ENCODE assay signal across 8 cellular contexts in genomic region chr3:197516517-197516889, GRCh38. TPM values are rescaled to one million over a fixed set of nuclear protein-coding genes. Genes with fewer than 3 reads are reported as not detected.
DNase-seq lines count a peak whose midpoint lies in the region; ATAC-seq lines count a peak whose summit lies in the region.

No MANE protein-coding gene starts in this region.

- DNase-seq in activated CD4-positive, alpha-beta T cell treated with anti-CD3 and anti-CD28 coated beads for 36 hours, result peak; percentile 75
- no peak for DNase-seq in activated CD4-positive, alpha-beta T cell treated with anti-CD3 and anti-CD28 coated beads for 1 hour
- DNase-seq in activated CD4-positive, alpha-beta memory T cell treated with anti-CD3 and anti-CD28 coated beads for 36 hours, result peak; percentile 66
- DNase-seq in immature natural killer cell (no peak), NCI-H510A treated with DMSO at 0.1 percent for 48 hours (lab: John Stamatoyannopoulos, UW) (no peak)
- peak; percentile 34 for DNase-seq in stimulated activated naive B cell treated with anti-CD40 and anti-IgM and Interleukin-4, amounts not matched to agents 10 μg/mL and 1 μg/mL and 100 μg/mL, for 72 hours

- peaks cover 14% of the 10 kb centered on the region for H3K4me1 Mint-ChIP-seq in activated CD4-positive, alpha-beta T cell treated with anti-CD3 and anti-CD28 coated beads for 36 hours
- peaks cover 12% of the 10 kb centered on the region for H3K4me1 Mint-ChIP-seq in activated CD4-positive, alpha-beta memory T cell treated with anti-CD3 and anti-CD28 coated beads for 36 hours (ENCODE audit: low read depth)
- peaks cover 21 to 22% of the 10 kb centered on the region in 2 donors for H3K4me1 Mint-ChIP-seq in immature natural killer cell
- peaks cover 23 to 27% of the 10 kb centered on the region in 2 donors for H3K4me1 Mint-ChIP-seq in stimulated activated naive B cell treated with anti-CD40 and anti-IgM and Interleukin-4, amounts not matched to agents 10 μg/mL and 1 μg/mL and 100 μg/mL, for 72 hours

- POLR2A ChIA-PET in activated CD4-positive, alpha-beta T cell treated with anti-CD3 and anti-CD28 coated beads for 36 hours (lab: Charles Lee), result interaction anchor here (0.6 to 0.9 kb wide), 2 partner anchors 484 to 1254 kb away, joined by 3 read pairs; no protein-coding TSS in a partner anchor
- POLR2A ChIA-PET in activated CD4-positive, alpha-beta memory T cell treated with anti-CD3 and anti-CD28 coated beads for 36 hours (lab: Charles Lee), result no interaction called here

- H3K9me3 Mint-ChIP-seq in activated CD4-positive, alpha-beta T cell treated with anti-CD3 and anti-CD28 coated beads for 36 hours (ENCODE audit: low read depth), result no peaks in the 10 kb centered on the region
- no peaks in the 10 kb centered on the region for H3K9me3 Mint-ChIP-seq in activated CD4-positive, alpha-beta memory T cell treated with anti-CD3 and anti-CD28 coated beads for 36 hours
- H3K9me3 Mint-ChIP-seq in immature natural killer cell, result peaks cover 0 to 5% (median 0%) of the 10 kb centered on the region in 6 donors
- H3K9me3 Mint-ChIP-seq in stimulated activated naive B cell treated with anti-CD40 and anti-IgM and Interleukin-4, amounts not matched to agents 10 μg/mL and 1 μg/mL and 100 μg/mL, for 72 hours, result peaks cover 0 to 4% of the 10 kb centered on the region in 2 donors

- intact Hi-C loops in activated CD4-positive, alpha-beta T cell treated with anti-CD3 and anti-CD28 coated beads for 36 hours (cut with DNase I, micrococcal nuclease), result no loop called here
- intact Hi-C loops in activated CD4-positive, alpha-beta memory T cell treated with anti-CD3 and anti-CD28 coated beads for 36 hours (cut with micrococcal nuclease), result no loop called here

- ATAC-seq in activated CD4-positive, alpha-beta T cell treated with anti-CD3 and anti-CD28 coated beads for 36 hours, result peak; percentile 69
- peak; percentile 73 to 81 for ATAC-seq in stimulated activated naive B cell treated with anti-CD40 and anti-IgM and Interleukin-4, amounts not matched to agents 10 μg/mL and 1 μg/mL and 100 μg/mL, for 72 hours (replicated peaks)
- ATAC-seq in HG02885 (IDR thresholded peaks at IDR 0.05; ENCODE audit: poor library complexity, unreplicated experiment) (no peak), GM21515 (IDR thresholded peaks at IDR 0.05; ENCODE audit: unreplicated experiment) (no peak)

- peak overlapping the region; percentile 87 for H3K27ac Mint-ChIP-seq in activated CD4-positive, alpha-beta T cell treated with anti-CD3 and anti-CD28 coated beads for 36 hours
- peak overlapping the region; percentile 85 for H3K27ac Mint-ChIP-seq in activated CD4-positive, alpha-beta memory T cell treated with anti-CD3 and anti-CD28 coated beads for 36 hours
- H3K27ac Mint-ChIP-seq in immature natural killer cell, result peak overlapping the region; percentile 83 to 97 (median 94)
- H3K27ac Mint-ChIP-seq in stimulated activated naive B cell treated with anti-CD40 and anti-IgM and Interleukin-4, amounts not matched to agents 10 μg/mL and 1 μg/mL and 100 μg/mL, for 72 hours, result peak overlapping the region; percentile 94

- H3K36me3 Mint-ChIP-seq in activated CD4-positive, alpha-beta T cell treated with anti-CD3 and anti-CD28 coated beads for 36 hours (ENCODE audit: low read depth), result peaks cover 42% of the 10 kb centered on the region
- peaks cover 43% of the 10 kb centered on the region for H3K36me3 Mint-ChIP-seq in activated CD4-positive, alpha-beta memory T cell treated with anti-CD3 and anti-CD28 coated beads for 36 hours
- H3K36me3 Mint-ChIP-seq in immature natural killer cell, result peaks cover 14 to 20% (median 19%) of the 10 kb centered on the region in 3 donors
- H3K36me3 Mint-ChIP-seq in stimulated activated naive B cell treated with anti-CD40 and anti-IgM and Interleukin-4, amounts not matched to agents 10 μg/mL and 1 μg/mL and 100 μg/mL, for 72 hours, result peaks cover 45 to 69% of the 10 kb centered on the region in 2 donors

- no peak overlapping the region for H3K4me3 Mint-ChIP-seq in activated CD4-positive, alpha-beta T cell treated with anti-CD3 and anti-CD28 coated beads for 36 hours
- H3K4me3 Mint-ChIP-seq in activated CD4-positive, alpha-beta memory T cell treated with anti-CD3 and anti-CD28 coated beads for 36 hours, result no peak overlapping the region
- no peak overlapping the region for H3K4me3 Mint-ChIP-seq in immature natural killer cell
- peak overlapping the region in 1 of 2 donors; percentile 46 for H3K4me3 Mint-ChIP-seq in stimulated activated naive B cell treated with anti-CD40 and anti-IgM and Interleukin-4, amounts not matched to agents 10 μg/mL and 1 μg/mL and 100 μg/mL, for 72 hours

- H3K27me3 Mint-ChIP-seq in activated CD4-positive, alpha-beta T cell treated with anti-CD3 and anti-CD28 coated beads for 36 hours, result no peaks in the 10 kb centered on the region
- H3K27me3 Mint-ChIP-seq in activated CD4-positive, alpha-beta memory T cell treated with anti-CD3 and anti-CD28 coated beads for 36 hours, result no peaks in the 10 kb centered on the region
- peaks cover 0 to 2% (median 1%) of the 10 kb centered on the region in 3 donors for H3K27me3 Mint-ChIP-seq in immature natural killer cell (ENCODE audit: low read depth in 3 of 3)
- no peaks in the 10 kb centered on the region for H3K27me3 Mint-ChIP-seq in stimulated activated naive B cell treated with anti-CD40 and anti-IgM and Interleukin-4, amounts not matched to agents 10 μg/mL and 1 μg/mL and 100 μg/mL, for 72 hours

- CTCF ChIA-PET in activated CD4-positive, alpha-beta T cell treated with anti-CD3 and anti-CD28 coated beads for 36 hours (lab: Charles Lee), result interaction anchor here (0.6 to 1.1 kb wide), 5 partner anchors 14 to 293 kb away, joined by 3 to 6 read pairs (median 3); no protein-coding TSS in a partner anchor
- CTCF ChIA-PET in activated CD4-positive, alpha-beta memory T cell treated with anti-CD3 and anti-CD28 coated beads for 36 hours (lab: Charles Lee), result no interaction called here

RNA-seq across cellular contexts. Expression of gene BDH1, which starts 39.3 kb away (rescaled TPM):
- total RNA-seq in activated CD4-positive, alpha-beta T cell treated with anti-CD3 and anti-CD28 coated beads for 36 hours, result 10 to 100 TPM; 84.9 to 85.1 TPM
- total RNA-seq in activated CD4-positive, alpha-beta memory T cell treated with anti-CD3 and anti-CD28 coated beads for 36 hours, result 10 to 100 TPM; 86.6 to 90.5 TPM
- 10 to 100 TPM; 10.3 to 16.1 (median 14.2) TPM for polyA plus RNA-seq in immature natural killer cell

Comparison
In these comparisons a context has a peak if more than half of its experiments do, and no peak if none do; other contexts are left out.
1. DNase-seq: peak in activated CD4-positive, alpha-beta T cell treated with anti-CD3 and anti-CD28 coated beads for 36 hours (single experiment), activated CD4-positive, alpha-beta memory T cell treated with anti-CD3 and anti-CD28 coated beads for 36 hours (single experiment) and stimulated activated naive B cell treated with anti-CD40 and anti-IgM and Interleukin-4, amounts not matched to agents 10 μg/mL and 1 μg/mL and 100 μg/mL, for 72 hours (single experiment); none in activated CD4-positive, alpha-beta T cell treated with anti-CD3 and anti-CD28 coated beads for 1 hour (single experiment), immature natural killer cell (0 of 3) and NCI-H510A treated with DMSO at 0.1 percent for 48 hours (single experiment).
2. ATAC-seq: peak in activated CD4-positive, alpha-beta T cell treated with anti-CD3 and anti-CD28 coated beads for 36 hours (single experiment) and stimulated activated naive B cell treated with anti-CD40 and anti-IgM and Interleukin-4, amounts not matched to agents 10 μg/mL and 1 μg/mL and 100 μg/mL, for 72 hours (2 of 2); none in HG02885 (single experiment) and GM21515 (single experiment).
3. Peak in every context shown above with its lines, with median percentiles within 50 percentile points of each other: H3K27ac Mint-ChIP-seq.